In genomic region chr3:177147790-177148189, GRCh38 we compare ENCODE assay signal across 15 cellular contexts. TPM values are rescaled to one million over a fixed set of nuclear protein-coding genes. Genes with fewer than 3 reads are reported as not detected.
A peak's percentile ranks its signal among the peaks of the same experiment; 100 is the strongest.
DNase-seq lines count a peak whose midpoint lies in the region; ATAC-seq and TF ChIP-seq lines count a peak whose summit lies in the region.
"Had no signal": no experiment of that assay in that cellular context is flagged by ENCODE, and none has a peak within 500 bp of the region (broad histone marks: within the 10 kb centered on the region; RNA-seq: fewer than 3 reads in every experiment).

No MANE protein-coding gene starts in this region.

- no peaks in the 10 kb centered on the region for H3K27me3 Mint-ChIP-seq in activated T-cell treated with anti-CD3 and anti-CD28 coated beads, Interleukin-2, amount 50 U/mL, for 72 hours (ENCODE audit: low read depth)
- no peaks in the 10 kb centered on the region for H3K27me3 Mint-ChIP-seq in activated T-cell treated with anti-CD3 and anti-CD28 coated beads, Interleukin-2, amount 50 U/mL, for 4 hours (ENCODE audit: low read depth)
- H3K27me3 Mint-ChIP-seq in T-cell: no peaks in the 10 kb centered on the region
- no peaks in the 10 kb centered on the region for H3K27me3 Mint-ChIP-seq in stimulated activated memory B cell treated with anti-CD40 and anti-IgM and Interleukin-4, amounts not matched to agents 10 μg/mL and 1 μg/mL and 100 μg/mL, for 72 hours
- no peaks in the 10 kb centered on the region for H3K27me3 Mint-ChIP-seq in CD14-positive monocyte (ENCODE audit: low read depth in 3 of 3)

- no peaks in the 10 kb centered on the region for H3K9me3 Mint-ChIP-seq in activated T-cell treated with anti-CD3 and anti-CD28 coated beads, Interleukin-2, amount 50 U/mL, for 72 hours
- H3K9me3 Mint-ChIP-seq in activated T-cell treated with anti-CD3 and anti-CD28 coated beads, Interleukin-2, amount 50 U/mL, for 4 hours: no peaks in the 10 kb centered on the region
- no peaks in the 10 kb centered on the region for H3K9me3 Mint-ChIP-seq in T-cell
- H3K9me3 Mint-ChIP-seq in stimulated activated memory B cell treated with anti-CD40 and anti-IgM and Interleukin-4, amounts not matched to agents 10 μg/mL and 1 μg/mL and 100 μg/mL, for 72 hours: no peaks in the 10 kb centered on the region
- peaks cover 0 to 4% (median 0%) of the 10 kb centered on the region in 7 donors for H3K9me3 Mint-ChIP-seq in CD14-positive monocyte

- no peak for DNase-seq in activated T-cell treated with anti-CD3 and anti-CD28 coated beads, Interleukin-2, amount 50 U/mL, for 72 hours
- DNase-seq in activated T-cell treated with anti-CD3 and anti-CD28 coated beads, Interleukin-2, amount 50 U/mL, for 4 hours: no peak
- DNase-seq in T-cell (no peak), erythroblast (lab: John Stamatoyannopoulos, UW) (peak; percentile 22 to 36), CD14-positive monocyte (ENCODE audit: low spot score) (no peak), KG1 (lab: John Stamatoyannopoulos, UW) (no peak)
- DNase-seq: adrenal gland, cortex of kidney, DMS79, NCI-H1092 treated with DMSO at 0.1 percent for 48 hours, NCI-H2081, NCI-H446, WERI-Rb-1 had no signal

- CTCF ChIA-PET in T-cell (lab: Charles Lee): no interaction called here

- H3K36me3 Mint-ChIP-seq in activated T-cell treated with anti-CD3 and anti-CD28 coated beads, Interleukin-2, amount 50 U/mL, for 72 hours (ENCODE audit: insufficient read depth in 2 of 2): no peaks in the 10 kb centered on the region
- peaks cover 3% of the 10 kb centered on the region for H3K36me3 Mint-ChIP-seq in activated T-cell treated with anti-CD3 and anti-CD28 coated beads, Interleukin-2, amount 50 U/mL, for 4 hours (ENCODE audit: insufficient read depth)
- peaks cover 5% of the 10 kb centered on the region for H3K36me3 Mint-ChIP-seq in T-cell
- peaks cover 11% of the 10 kb centered on the region for H3K36me3 Mint-ChIP-seq in stimulated activated memory B cell treated with anti-CD40 and anti-IgM and Interleukin-4, amounts not matched to agents 10 μg/mL and 1 μg/mL and 100 μg/mL, for 72 hours
- H3K36me3 Mint-ChIP-seq in CD14-positive monocyte: peaks cover 0 to 9% of the 10 kb centered on the region in 2 donors

- H3K27ac Mint-ChIP-seq in activated T-cell treated with anti-CD3 and anti-CD28 coated beads, Interleukin-2, amount 50 U/mL, for 72 hours: peak overlapping the region; percentile 28
- H3K27ac Mint-ChIP-seq in T-cell (peak overlapping the region; percentile 68 to 83), CD14-positive monocyte (peak overlapping the region in 3 of 7 donors; percentile 18 to 75 (median 51))
- H3K27ac Mint-ChIP-seq in stimulated activated memory B cell treated with anti-CD40 and anti-IgM and Interleukin-4, amounts not matched to agents 10 μg/mL and 1 μg/mL and 100 μg/mL, for 72 hours: peak overlapping the region; percentile 77

- POLR2A ChIA-PET in T-cell (lab: Charles Lee): no interaction called here

- H3K4me1 Mint-ChIP-seq in activated T-cell treated with anti-CD3 and anti-CD28 coated beads, Interleukin-2, amount 50 U/mL, for 72 hours (ENCODE audit: low read depth): peaks cover 86% of the 10 kb centered on the region
- peaks cover 80% of the 10 kb centered on the region for H3K4me1 Mint-ChIP-seq in activated T-cell treated with anti-CD3 and anti-CD28 coated beads, Interleukin-2, amount 50 U/mL, for 4 hours (ENCODE audit: low read depth)
- H3K4me1 Mint-ChIP-seq in T-cell: peaks cover 85 to 90% (median 88%) of the 10 kb centered on the region in 3 donors
- H3K4me1 Mint-ChIP-seq in stimulated activated memory B cell treated with anti-CD40 and anti-IgM and Interleukin-4, amounts not matched to agents 10 μg/mL and 1 μg/mL and 100 μg/mL, for 72 hours: peaks cover 74% of the 10 kb centered on the region
- H3K4me1 Mint-ChIP-seq in CD14-positive monocyte: peaks cover 36% of the 10 kb centered on the region

- no peak for TF ChIP-seq POLR2A in erythroblast (IDR thresholded peaks at IDR 0.05; ENCODE audit: low read length)

- TF ChIP-seq CTCF in CD14-positive monocyte (IDR thresholded peaks at IDR 0.05): no peak

- no peak for ATAC-seq in activated T-cell treated with anti-CD3 and anti-CD28 coated beads, Interleukin-2, amount 50 U/mL, for 72 hours (replicated peaks in 1 of 2)
- no peak for ATAC-seq in activated T-cell treated with anti-CD3 and anti-CD28 coated beads, Interleukin-2, amount 50 U/mL, for 4 hours
- ATAC-seq in T-cell (replicated peaks in 1 of 4): no peak
- ATAC-seq in stimulated activated memory B cell treated with anti-CD40 and anti-IgM and Interleukin-4, amounts not matched to agents 10 μg/mL and 1 μg/mL and 100 μg/mL, for 72 hours: no peak
- ATAC-seq in GM21786 (IDR thresholded peaks at IDR 0.05; ENCODE audit: unreplicated experiment): no peak

- intact Hi-C loops in CD14-positive monocyte (cut with micrococcal nuclease): no loop called here

- H3K4me3 Mint-ChIP-seq in activated T-cell treated with anti-CD3 and anti-CD28 coated beads, Interleukin-2, amount 50 U/mL, for 72 hours: peak overlapping the region in 1 of 2 donors; percentile 20
- no peak overlapping the region for H3K4me3 Mint-ChIP-seq in activated T-cell treated with anti-CD3 and anti-CD28 coated beads, Interleukin-2, amount 50 U/mL, for 4 hours
- peak overlapping the region in 1 of 3 donors; percentile 1 for H3K4me3 Mint-ChIP-seq in T-cell
- H3K4me3 Mint-ChIP-seq in stimulated activated memory B cell treated with anti-CD40 and anti-IgM and Interleukin-4, amounts not matched to agents 10 μg/mL and 1 μg/mL and 100 μg/mL, for 72 hours: no peak overlapping the region
- H3K4me3 Mint-ChIP-seq in CD14-positive monocyte: no peak overlapping the region

RNA-seq across cellular contexts. Expression of gene TBL1XR1, which starts 49.5 kb away (rescaled TPM):
- total RNA-seq in activated T-cell treated with anti-CD3 and anti-CD28 coated beads, Interleukin-2, amount 50 U/mL, for 72 hours: 100 to 1,000 TPM; 179 to 240 TPM
- 100 to 1,000 TPM; 141 to 161 (median 154) TPM for total RNA-seq in activated T-cell treated with anti-CD3 and anti-CD28 coated beads, Interleukin-2, amount 50 U/mL, for 4 hours
- 100 to 1,000 TPM; 120 to 156 (median 140) TPM for total RNA-seq in T-cell
- 10 to 100 TPM; 10.2 to 20.4 TPM for polyA plus RNA-seq in CD14-positive monocyte

Comparison
In these comparisons a context has a peak if more than half of its experiments do, and no peak if none do; other contexts are left out.
1. DNase-seq: peak in erythroblast (2 of 2); none in activated T-cell treated with anti-CD3 and anti-CD28 coated beads, Interleukin-2, amount 50 U/mL, for 72 hours (0 of 2), activated T-cell treated with anti-CD3 and anti-CD28 coated beads, Interleukin-2, amount 50 U/mL, for 4 hours (single experiment), T-cell (0 of 34), CD14-positive monocyte (single experiment) and KG1 (single experiment).